ENCODE assay signal across 1 cellular context in genomic region chr22:23180893-23181762, GRCh38.
TF ChIP-seq lines count a peak whose summit lies in the region.

No MANE protein-coding gene starts in this region.

TF ChIP-seq in HepG2, 621 proteins besides CTCF, POLR2A, EP300 and RAD21 (continued from another document and continues in another):
- 0 out of 2 replicates have a peak, but pooled peaks have one; percentile 16 for TF ChIP-seq PATZ1 (CRISPR knock-in tag; IDR thresholded peaks at IDR 0.05)
- TF ChIP-seq ETV6 (CRISPR knock-in tag; conservative IDR thresholded peaks at IDR 0.05): no peak
- TF ChIP-seq SMAD1 (CRISPR knock-in tag; IDR thresholded peaks at IDR 0.05; ENCODE audit: borderline replicate concordance, low read depth): no peak
- no peak for TF ChIP-seq DMTF1 (CRISPR knock-in tag; IDR thresholded peaks at IDR 0.05)
- no peak for TF ChIP-seq ZSCAN9 (CRISPR knock-in tag; IDR thresholded peaks at IDR 0.05; ENCODE audit: borderline replicate concordance)
- TF ChIP-seq HIC2 (CRISPR knock-in tag; IDR thresholded peaks at IDR 0.05; ENCODE audit: low read depth): no peak
- TF ChIP-seq POLR2AphosphoS2 (IDR thresholded peaks at IDR 0.05; ENCODE audit: low read depth, low read length): no peak
- TF ChIP-seq KAT8 (CRISPR knock-in tag; IDR thresholded peaks at IDR 0.05): no peak
- TF ChIP-seq HDAC6 (IDR thresholded peaks at IDR 0.05; ENCODE audit: low read depth, low read length): no peak
- no peak for TF ChIP-seq SRSF1 (optimal IDR thresholded peaks at IDR 0.05; ENCODE audit: low read depth, low read length)
- TF ChIP-seq ZNF367 (CRISPR knock-in tag; IDR thresholded peaks at IDR 0.05; ENCODE audit: borderline replicate concordance): 0 out of 2 replicates have a peak, but pooled peaks have one; percentile 46
- no peak for TF ChIP-seq REST (IDR thresholded peaks at IDR 0.05; ENCODE audit: borderline replicate concordance in 1 of 2, low read depth in 1 of 2, low read length in 2 of 2)
- TF ChIP-seq ZNF251 (CRISPR knock-in tag; IDR thresholded peaks at IDR 0.05): no peak
- TF ChIP-seq ZNF296 (CRISPR knock-in tag; conservative IDR thresholded peaks at IDR 0.05): no peak
- no peak for TF ChIP-seq KAT7 (CRISPR knock-in tag; IDR thresholded peaks at IDR 0.05; ENCODE audit: borderline replicate concordance)
- TF ChIP-seq ZFX (CRISPR knock-in tag; IDR thresholded peaks at IDR 0.05; ENCODE audit: low read depth): peak; percentile 46; the same call in 1 of the 2 replicates
- TF ChIP-seq ZNF205 (CRISPR knock-in tag; IDR thresholded peaks at IDR 0.05): no peak
- TF ChIP-seq YEATS4 (CRISPR knock-in tag; IDR thresholded peaks at IDR 0.05; ENCODE audit: borderline replicate concordance): peak; percentile 44; the same call in 1 of the 2 replicates
- TF ChIP-seq ZNF576 (CRISPR knock-in tag; IDR thresholded peaks at IDR 0.05): no peak
- TF ChIP-seq ZNF317 (CRISPR knock-in tag; IDR thresholded peaks at IDR 0.05): no peak
- no peak for TF ChIP-seq ZNF383 (CRISPR knock-in tag; IDR thresholded peaks at IDR 0.05; ENCODE audit: borderline replicate concordance)
- no peak for TF ChIP-seq RNF219 (CRISPR knock-in tag; IDR thresholded peaks at IDR 0.05)
- TF ChIP-seq NCOR1 (IDR thresholded peaks at IDR 0.05; ENCODE audit: borderline replicate concordance, low read length): no peak
- TF ChIP-seq IRF9 (CRISPR knock-in tag; IDR thresholded peaks at IDR 0.05; ENCODE audit: borderline replicate concordance): no peak
- no peak for TF ChIP-seq ERF (CRISPR knock-in tag; IDR thresholded peaks at IDR 0.05)
- TF ChIP-seq ZBTB3 (CRISPR knock-in tag; IDR thresholded peaks at IDR 0.05; ENCODE audit: borderline replicate concordance, low read depth): no peak
- no peak for TF ChIP-seq CREM (IDR thresholded peaks at IDR 0.05)
- no peak for TF ChIP-seq CREM (CRISPR knock-in tag; IDR thresholded peaks at IDR 0.05)
- TF ChIP-seq BORCS8-MEF2B (CRISPR knock-in tag; IDR thresholded peaks at IDR 0.05): 0 out of 2 replicates have a peak, but pooled peaks have one; percentile 1
- TF ChIP-seq KMT2A (CRISPR knock-in tag; IDR thresholded peaks at IDR 0.05): peak; percentile 18; the same call in 1 of the 2 replicates
- TF ChIP-seq PAWR (CRISPR knock-in tag; IDR thresholded peaks at IDR 0.05; ENCODE audit: borderline replicate concordance): no peak
- no peak for TF ChIP-seq SMC3 (IDR thresholded peaks at IDR 0.05; ENCODE audit: low read length)
- TF ChIP-seq ZNF512 (CRISPR knock-in tag; IDR thresholded peaks at IDR 0.05): no peak
- TF ChIP-seq GRHL1 (CRISPR knock-in tag; conservative IDR thresholded peaks at IDR 0.05): no peak
- TF ChIP-seq MATR3 (CRISPR knock-in tag; IDR thresholded peaks at IDR 0.05): no peak
- TF ChIP-seq ZNF143 (CRISPR knock-in tag; IDR thresholded peaks at IDR 0.05): no peak
- TF ChIP-seq ARID4A (CRISPR knock-in tag; IDR thresholded peaks at IDR 0.05; ENCODE audit: borderline replicate concordance): peak; percentile 48; the same call in 1 of the 2 replicates
- TF ChIP-seq ZNF33A (CRISPR knock-in tag; IDR thresholded peaks at IDR 0.05; ENCODE audit: borderline replicate concordance): no peak
- no peak for TF ChIP-seq TBX3 (IDR thresholded peaks at IDR 0.05; ENCODE audit: borderline replicate concordance)
- no peak for TF ChIP-seq NFIB (CRISPR knock-in tag; IDR thresholded peaks at IDR 0.05; ENCODE audit: borderline replicate concordance)
